8 cellular contexts compared by ENCODE assay signal in the genomic region with DNA sequence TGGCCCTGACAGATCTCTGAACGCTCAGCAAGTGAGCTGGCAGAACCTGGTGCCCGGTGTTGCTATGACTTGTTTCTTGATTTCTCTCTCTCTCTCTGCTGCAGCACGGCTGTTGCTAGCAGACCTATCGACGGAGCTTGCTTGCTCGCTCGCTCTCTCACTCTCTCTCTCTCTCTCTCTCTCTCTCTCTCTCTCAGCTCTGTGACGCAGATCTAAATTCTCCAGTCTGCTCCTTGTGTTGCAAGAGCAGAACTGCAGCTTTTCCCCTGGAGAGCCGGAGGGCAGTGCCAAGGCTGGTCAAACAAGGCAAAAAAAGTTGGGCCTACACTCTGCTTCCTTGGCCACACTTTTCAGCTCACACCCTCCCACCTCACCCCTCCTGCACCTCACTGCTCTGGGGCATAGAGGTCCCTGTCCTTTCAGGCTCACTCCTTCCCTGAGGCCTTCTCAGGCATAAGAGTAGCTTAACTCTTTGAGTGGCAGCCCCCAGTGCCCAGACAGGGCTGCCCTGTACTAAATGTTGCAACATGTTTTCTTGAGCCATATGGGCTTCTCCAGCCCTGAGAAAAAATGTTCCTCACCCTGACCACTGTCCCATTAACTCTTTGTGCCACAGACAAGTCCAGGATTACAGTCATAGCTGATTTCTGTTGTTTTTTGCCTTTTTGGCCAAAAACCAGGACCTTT.
A peak's percentile ranks its signal among the peaks of the same experiment; 100 is the strongest.
DNase-seq lines count a peak whose midpoint lies in the region; ATAC-seq and TF ChIP-seq lines count a peak whose summit lies in the region.

No MANE protein-coding gene starts in this region.

- H3F3A ChIP-seq in neural cell (ENCODE audit: insufficient read depth, low read length, poor library complexity, severe bottlenecking) = no peaks in the 10 kb centered on the region

- peak; percentile 23 for ATAC-seq in HG02840 (IDR thresholded peaks at IDR 0.05; ENCODE audit: low FRiP score, unreplicated experiment)

- H3K79me2 ChIP-seq in neural cell (replicated peaks; ENCODE audit: insufficient read depth, low read length) = no peaks in the 10 kb centered on the region

- H3K27me3 ChIP-seq in Peyer's patch = no peaks in the 10 kb centered on the region
- no peaks in the 10 kb centered on the region for H3K27me3 ChIP-seq in neural cell (ENCODE audit: insufficient read depth, low read depth, low read length)

- TF ChIP-seq CTCF in GM12874 (IDR thresholded peaks at IDR 0.05; ENCODE audit: insufficient read depth, low read depth, low read length) (peak; percentile 57), Peyer's patch (IDR thresholded peaks at IDR 0.05) (peak; percentile 60 to 97 (median 94)), fibroblast of pulmonary artery (IDR thresholded peaks at IDR 0.05; ENCODE audit: low read length, missing control alignments) (peak; percentile 60), neural cell (IDR thresholded peaks at IDR 0.05; ENCODE audit: poor library complexity, severe bottlenecking) (peak; percentile 89)

- peak; percentile 85 for TF ChIP-seq EP300 in neural cell (conservative IDR thresholded peaks at IDR 0.05; ENCODE audit: poor library complexity, severe bottlenecking)

- DNase-seq in Peyer's patch (peak; percentile 76 to 89 (median 77)), fibroblast of pulmonary artery (ENCODE audit: low read depth) (peak; percentile 98), stromal cell of bone marrow (ENCODE audit: low read depth) (peak; percentile 90), NCI-H69 (lab: John Stamatoyannopoulos, UW) (no peak)
- peak; percentile 65 for DNase-seq in activated effector memory CD4-positive, alpha-beta T cell treated with Interleukin-2 at 50 U/mL for 16 hours

- H2AFZ ChIP-seq in neural cell (ENCODE audit: low read depth, low read length) = no peak overlapping the region

- H3K4me2 ChIP-seq in neural cell (ENCODE audit: low read length) = no peak overlapping the region

- H3K27ac ChIP-seq in Peyer's patch (peak overlapping the region; percentile 93 to 99 (median 96)), neural cell (ENCODE audit: low read length) (no peak overlapping the region)

- H3K4me1 ChIP-seq in Peyer's patch = peaks cover 0 to 68% (median 39%) of the 10 kb centered on the region in 4 donors

- TF ChIP-seq POLR2A in Peyer's patch (IDR thresholded peaks at IDR 0.05) = peak; percentile 77 to 84

- TF ChIP-seq RAD21 in neural cell (conservative IDR thresholded peaks at IDR 0.05) = peak; percentile 58

- H3K36me3 ChIP-seq in Peyer's patch = peaks cover 0 to 8% (median 0%) of the 10 kb centered on the region in 3 donors
- no peaks in the 10 kb centered on the region for H3K36me3 ChIP-seq in neural cell (ENCODE audit: insufficient read depth, low read length)

- H3K9me2 ChIP-seq in neural cell (ENCODE audit: insufficient read depth, low read length) = no peaks in the 10 kb centered on the region

- no peaks in the 10 kb centered on the region for H4K20me1 ChIP-seq in neural cell (ENCODE audit: insufficient read depth)

- no peak overlapping the region for H3K9ac ChIP-seq in neural cell (ENCODE audit: low read length)

- H3K9me3 ChIP-seq in Peyer's patch (no peaks in the 10 kb centered on the region), neural cell (ENCODE audit: low read length) (no peaks in the 10 kb centered on the region)

- H3K4me3 ChIP-seq in Peyer's patch (peak overlapping the region; percentile 65 to 85 (median 68)), fibroblast of pulmonary artery (replicated peaks; ENCODE audit: low read depth, low read length) (peak overlapping the region; percentile 21), neural cell (ENCODE audit: low read length) (no peak overlapping the region)

TF ChIP-seq in neural cell, 6 proteins besides CTCF, POLR2A, EP300 and RAD21:
- TF ChIP-seq MXI1 (conservative IDR thresholded peaks at IDR 0.05; ENCODE audit: poor library complexity, severe bottlenecking) = peak; percentile 43
- peak; percentile 55 for TF ChIP-seq POLR2AphosphoS5 (IDR thresholded peaks at IDR 0.05)
- TF ChIP-seq SMC3 (conservative IDR thresholded peaks at IDR 0.05; ENCODE audit: poor library complexity) = peak; percentile 48
- no peak for TF ChIP-seq TAF1 (IDR thresholded peaks at IDR 0.05; ENCODE audit: low read depth)
- TF ChIP-seq, protein P1, sequence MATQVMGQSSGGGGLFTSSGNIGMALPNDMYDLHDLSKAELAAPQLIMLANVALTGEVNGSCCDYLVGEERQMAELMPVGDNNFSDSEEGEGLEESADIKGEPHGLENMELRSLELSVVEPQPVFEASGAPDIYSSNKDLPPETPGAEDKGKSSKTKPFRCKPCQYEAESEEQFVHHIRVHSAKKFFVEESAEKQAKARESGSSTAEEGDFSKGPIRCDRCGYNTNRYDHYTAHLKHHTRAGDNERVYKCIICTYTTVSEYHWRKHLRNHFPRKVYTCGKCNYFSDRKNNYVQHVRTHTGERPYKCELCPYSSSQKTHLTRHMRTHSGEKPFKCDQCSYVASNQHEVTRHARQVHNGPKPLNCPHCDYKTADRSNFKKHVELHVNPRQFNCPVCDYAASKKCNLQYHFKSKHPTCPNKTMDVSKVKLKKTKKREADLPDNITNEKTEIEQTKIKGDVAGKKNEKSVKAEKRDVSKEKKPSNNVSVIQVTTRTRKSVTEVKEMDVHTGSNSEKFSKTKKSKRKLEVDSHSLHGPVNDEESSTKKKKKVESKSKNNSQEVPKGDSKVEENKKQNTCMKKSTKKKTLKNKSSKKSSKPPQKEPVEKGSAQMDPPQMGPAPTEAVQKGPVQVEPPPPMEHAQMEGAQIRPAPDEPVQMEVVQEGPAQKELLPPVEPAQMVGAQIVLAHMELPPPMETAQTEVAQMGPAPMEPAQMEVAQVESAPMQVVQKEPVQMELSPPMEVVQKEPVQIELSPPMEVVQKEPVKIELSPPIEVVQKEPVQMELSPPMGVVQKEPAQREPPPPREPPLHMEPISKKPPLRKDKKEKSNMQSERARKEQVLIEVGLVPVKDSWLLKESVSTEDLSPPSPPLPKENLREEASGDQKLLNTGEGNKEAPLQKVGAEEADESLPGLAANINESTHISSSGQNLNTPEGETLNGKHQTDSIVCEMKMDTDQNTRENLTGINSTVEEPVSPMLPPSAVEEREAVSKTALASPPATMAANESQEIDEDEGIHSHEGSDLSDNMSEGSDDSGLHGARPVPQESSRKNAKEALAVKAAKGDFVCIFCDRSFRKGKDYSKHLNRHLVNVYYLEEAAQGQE (IDR thresholded peaks at IDR 0.05; ENCODE audit: borderline replicate concordance) = no peak
- no peak for TF ChIP-seq EZH2 (IDR thresholded peaks at IDR 0.05; ENCODE audit: borderline replicate concordance, insufficient read depth, low read length, poor library complexity, severe bottlenecking)
